In the genomic region with DNA sequence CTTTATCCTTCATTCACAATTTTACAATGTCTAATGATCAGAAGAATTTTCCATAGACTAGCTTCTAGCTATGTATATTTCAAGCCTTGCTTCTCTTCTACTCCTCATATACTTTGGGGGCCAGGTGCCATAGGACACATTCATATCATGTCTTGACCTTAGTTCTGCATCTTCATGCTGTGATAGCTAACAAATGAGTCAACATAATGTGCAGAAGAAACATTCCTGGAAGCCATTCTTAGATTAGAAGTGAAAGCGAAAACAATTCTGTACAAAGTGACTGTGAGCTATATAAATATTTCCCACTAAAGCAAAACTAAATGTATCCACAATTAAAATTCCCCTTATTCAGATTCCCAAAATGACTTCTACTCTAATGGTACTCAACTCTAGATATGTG, we compare ENCODE assay signal across 15 cellular contexts.
DNase-seq lines count a peak whose midpoint lies in the region; ATAC-seq and FAIRE-seq lines count a peak whose summit lies in the region.
"Had no signal": no experiment of that assay in that cellular context is flagged by ENCODE, and none has a peak within 500 bp of the region (broad histone marks: within the 10 kb centered on the region; RNA-seq: fewer than 3 reads in every experiment).

No MANE protein-coding gene starts in this region.

- H3K27me3 Mint-ChIP-seq in activated naive CD8-positive, alpha-beta T cell treated with anti-CD3 and anti-CD28 coated beads, Interleukin-2, amount 10 ng/mL, durations not matched to agents 7 days and 5 days = peaks cover 4% of the 10 kb centered on the region
- peaks cover 3% of the 10 kb centered on the region for H3K27me3 Mint-ChIP-seq in activated naive CD8-positive, alpha-beta T cell treated with anti-CD3 and anti-CD28 coated beads for 36 hours
- H3K27me3 Mint-ChIP-seq in stimulated activated naive B cell treated with anti-CD40 and anti-IgM and Interleukin-4, amounts not matched to agents 10 μg/mL and 1 μg/mL and 100 μg/mL, for 72 hours = no peaks in the 10 kb centered on the region
- H3K27me3 Mint-ChIP-seq: T-cell had no signal

- H3K27ac ChIP-seq in small intestine (ENCODE audit: low read depth in 1 of 2, low read length in 1 of 2) = no peak overlapping the region
- H3K27ac ChIP-seq: A549 had no signal

- FAIRE-seq in small intestine (lab: Jason Lieb, UNC) = no peak
- FAIRE-seq: A549, K562 had no signal

- H3K4me3 ChIP-seq in small intestine (ENCODE audit: low read depth in 1 of 2, low read length in 2 of 2) = no peak overlapping the region
- H3K4me3 ChIP-seq: A549, K562 had no signal

- H3K36me3 ChIP-seq in small intestine (ENCODE audit: control insufficient read depth in 2 of 2, insufficient read depth in 2 of 2, low read length in 2 of 2) = no peaks in the 10 kb centered on the region

- peaks cover 4% of the 10 kb centered on the region for H3K36me3 Mint-ChIP-seq in activated naive CD8-positive, alpha-beta T cell treated with anti-CD3 and anti-CD28 coated beads, Interleukin-2, amount 10 ng/mL, durations not matched to agents 7 days and 5 days
- no peaks in the 10 kb centered on the region for H3K36me3 Mint-ChIP-seq in activated naive CD8-positive, alpha-beta T cell treated with anti-CD3 and anti-CD28 coated beads for 36 hours
- H3K36me3 Mint-ChIP-seq in stimulated activated naive B cell treated with anti-CD40 and anti-IgM and Interleukin-4, amounts not matched to agents 10 μg/mL and 1 μg/mL and 100 μg/mL, for 72 hours = no peaks in the 10 kb centered on the region
- H3K36me3 Mint-ChIP-seq: memory B cell, T-cell had no signal

- no peak for ATAC-seq in activated naive CD8-positive, alpha-beta T cell treated with anti-CD3 and anti-CD28 coated beads, Interleukin-2, amount 10 ng/mL, durations not matched to agents 7 days and 5 days (ENCODE audit: low read depth)
- ATAC-seq in HG02588 (IDR thresholded peaks at IDR 0.05; ENCODE audit: unreplicated experiment) (peak; percentile 80), GM21381 (IDR thresholded peaks at IDR 0.05; ENCODE audit: unreplicated experiment) (no peak)
- ATAC-seq in stimulated activated naive B cell treated with anti-CD40 and anti-IgM and Interleukin-4, amounts not matched to agents 10 μg/mL and 1 μg/mL and 100 μg/mL, for 72 hours (replicated peaks) = peak; percentile 45 to 47
- ATAC-seq: A549, HCT116, K562, T-cell had no signal

- no peak for DNase-seq in activated naive CD8-positive, alpha-beta T cell treated with anti-CD3 and anti-CD28 coated beads, Interleukin-2, amount 10 ng/mL, durations not matched to agents 7 days and 5 days
- no peak for DNase-seq in activated naive CD8-positive, alpha-beta T cell treated with anti-CD3 and anti-CD28 coated beads for 36 hours
- DNase-seq in MV-4-11 (lab: John Stamatoyannopoulos, UW) (peak; percentile 15), small intestine (no peak), KG1 (lab: John Stamatoyannopoulos, UW) (no peak)
- DNase-seq in stimulated activated naive B cell treated with anti-CD40 and anti-IgM and Interleukin-4, amounts not matched to agents 10 μg/mL and 1 μg/mL and 100 μg/mL, for 72 hours = no peak
- DNase-seq: activated CD8-positive, alpha-beta memory T cell treated with anti-CD3 and anti-CD28 coated beads, Interleukin-2, amount 50 U/mL, for 48 hours; NCI-H526 treated with DMSO at 0.1 percent for 48 hours; T-cell had no signal

- no peaks in the 10 kb centered on the region for H3K9me3 ChIP-seq in small intestine (ENCODE audit: control insufficient read depth, low read depth)
- H3K9me3 ChIP-seq: A549 had no signal

- POLR2A ChIA-PET in activated naive CD8-positive, alpha-beta T cell treated with anti-CD3 and anti-CD28 coated beads, Interleukin-2, amount 10 ng/mL, durations not matched to agents 7 days and 5 days (lab: Charles Lee) = no interaction called here

- H3K27me3 ChIP-seq in small intestine (ENCODE audit: control insufficient read depth in 2 of 2, insufficient read depth in 2 of 2, low read length in 2 of 2) = no peaks in the 10 kb centered on the region

- no peak overlapping the region for H3K27ac Mint-ChIP-seq in activated naive CD8-positive, alpha-beta T cell treated with anti-CD3 and anti-CD28 coated beads, Interleukin-2, amount 10 ng/mL, durations not matched to agents 7 days and 5 days
- H3K27ac Mint-ChIP-seq in activated naive CD8-positive, alpha-beta T cell treated with anti-CD3 and anti-CD28 coated beads for 36 hours = no peak overlapping the region
- no peak overlapping the region for H3K27ac Mint-ChIP-seq in stimulated activated naive B cell treated with anti-CD40 and anti-IgM and Interleukin-4, amounts not matched to agents 10 μg/mL and 1 μg/mL and 100 μg/mL, for 72 hours
- H3K27ac Mint-ChIP-seq: memory B cell, T-cell had no signal

- H3K4me1 ChIP-seq in small intestine (ENCODE audit: control insufficient read depth in 2 of 2, insufficient read depth in 1 of 2, low read depth in 1 of 2, low read length in 1 of 2) = no peaks in the 10 kb centered on the region
- H3K4me1 ChIP-seq: A549 had no signal

- peaks cover 8% of the 10 kb centered on the region for H3K9me3 Mint-ChIP-seq in activated naive CD8-positive, alpha-beta T cell treated with anti-CD3 and anti-CD28 coated beads, Interleukin-2, amount 10 ng/mL, durations not matched to agents 7 days and 5 days
- H3K9me3 Mint-ChIP-seq in activated naive CD8-positive, alpha-beta T cell treated with anti-CD3 and anti-CD28 coated beads for 36 hours = no peaks in the 10 kb centered on the region
- H3K9me3 Mint-ChIP-seq in stimulated activated naive B cell treated with anti-CD40 and anti-IgM and Interleukin-4, amounts not matched to agents 10 μg/mL and 1 μg/mL and 100 μg/mL, for 72 hours = peaks cover 0 to 3% of the 10 kb centered on the region in 2 donors

- H3K4me1 Mint-ChIP-seq in activated naive CD8-positive, alpha-beta T cell treated with anti-CD3 and anti-CD28 coated beads, Interleukin-2, amount 10 ng/mL, durations not matched to agents 7 days and 5 days = peaks cover 7% of the 10 kb centered on the region
- H3K4me1 Mint-ChIP-seq in activated naive CD8-positive, alpha-beta T cell treated with anti-CD3 and anti-CD28 coated beads for 36 hours = peaks cover 1% of the 10 kb centered on the region
- peaks cover 0 to 1% of the 10 kb centered on the region in 2 donors for H3K4me1 Mint-ChIP-seq in stimulated activated naive B cell treated with anti-CD40 and anti-IgM and Interleukin-4, amounts not matched to agents 10 μg/mL and 1 μg/mL and 100 μg/mL, for 72 hours
- H3K4me1 Mint-ChIP-seq: T-cell had no signal

- H3K4me3 Mint-ChIP-seq in activated naive CD8-positive, alpha-beta T cell treated with anti-CD3 and anti-CD28 coated beads, Interleukin-2, amount 10 ng/mL, durations not matched to agents 7 days and 5 days = peak overlapping the region; percentile 10
- H3K4me3 Mint-ChIP-seq in activated naive CD8-positive, alpha-beta T cell treated with anti-CD3 and anti-CD28 coated beads for 36 hours = no peak overlapping the region
- H3K4me3 Mint-ChIP-seq in stimulated activated naive B cell treated with anti-CD40 and anti-IgM and Interleukin-4, amounts not matched to agents 10 μg/mL and 1 μg/mL and 100 μg/mL, for 72 hours = no peak overlapping the region
- H3K4me3 Mint-ChIP-seq: memory B cell, T-cell had no signal

- WGBS in small intestine, 3 donors = 67 to 82% (median 72%) methylated on average over 1 of the region's 1 CpG

Comparison
In these comparisons a context has a peak if more than half of its experiments do, and no peak if none do; other contexts are left out.
1. ATAC-seq: peak in HG02588 (single experiment) and stimulated activated naive B cell treated with anti-CD40 and anti-IgM and Interleukin-4, amounts not matched to agents 10 μg/mL and 1 μg/mL and 100 μg/mL, for 72 hours (2 of 2); none in activated naive CD8-positive, alpha-beta T cell treated with anti-CD3 and anti-CD28 coated beads, Interleukin-2, amount 10 ng/mL, durations not matched to agents 7 days and 5 days (single experiment) and GM21381 (single experiment).